7 cellular contexts compared by ENCODE assay signal in the genomic region with DNA sequence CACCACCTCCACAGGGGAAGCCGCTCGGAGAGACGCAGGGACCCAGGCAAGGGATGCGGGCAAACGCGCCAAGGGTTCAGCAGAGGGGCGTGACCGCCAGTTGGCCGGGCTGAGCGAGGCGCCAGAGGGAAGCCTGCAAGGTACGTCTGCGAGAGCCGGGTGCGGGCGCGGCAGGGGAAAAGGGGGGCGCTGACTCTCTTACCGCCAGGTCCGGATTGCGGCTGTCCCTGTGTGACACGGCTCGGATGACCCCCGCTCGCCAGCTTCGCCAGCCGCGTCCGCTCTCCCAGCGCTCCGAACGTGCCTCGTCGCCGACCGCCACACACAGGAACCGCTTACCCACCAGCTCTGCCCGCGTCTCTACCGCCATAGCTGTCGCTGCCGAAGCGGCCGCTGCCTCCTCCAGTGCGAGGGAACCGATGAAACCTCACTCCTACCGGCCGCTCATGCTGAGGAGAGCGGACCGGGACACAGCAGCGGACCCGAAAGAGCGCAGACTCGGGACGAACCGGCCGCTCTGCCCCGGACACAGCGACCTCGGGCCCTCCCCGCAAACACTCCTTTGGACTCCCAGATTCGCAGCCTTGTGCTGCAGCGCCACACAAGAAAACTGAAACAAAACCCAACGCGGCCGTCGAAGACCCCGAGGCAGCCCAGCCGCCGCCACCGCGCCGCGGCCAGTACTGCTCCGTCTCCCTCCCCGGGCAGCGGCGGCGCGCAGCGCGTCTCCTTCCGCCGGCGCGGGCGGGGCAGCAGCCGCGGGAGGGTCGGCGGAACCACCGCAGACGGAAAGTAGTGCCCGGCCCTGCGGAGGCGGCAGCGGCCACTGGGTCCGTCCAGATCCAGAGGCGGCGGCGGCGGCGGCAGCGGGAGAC. TPM values are rescaled to one million over a fixed set of nuclear protein-coding genes. Genes with fewer than 3 reads are reported as not detected.
A peak's percentile ranks its signal among the peaks of the same experiment; 100 is the strongest.
DNase-seq lines count a peak whose midpoint lies in the region; ATAC-seq and TF ChIP-seq lines count a peak whose summit lies in the region.

TSS of gene JMJD1C (minus strand) at position 685 of the 875 bp plus-strand sequence. CDS start at position 370, 315 bp downstream.

- H3K27ac ChIP-seq in iPS DF 6.9 (ENCODE audit: low read length), result no peak within 1 kb of the TSS

- no peaks in the 10 kb centered on the region for H3K27me3 ChIP-seq in iPS DF 6.9 (ENCODE audit: control insufficient read depth, insufficient read depth, low read length)

- H3K36me3 Mint-ChIP-seq in brain, result peaks cover 16% of the 10 kb centered on the region

- peaks cover 10% of the 10 kb centered on the region for H3K27me3 Mint-ChIP-seq in brain

- peak within 1 kb of the TSS; percentile 93 to 99 (median 96) for H3K4me3 Mint-ChIP-seq in brain

- peaks cover 0 to 10% (median 3%) of the 10 kb centered on the region in 5 experiments for H3K9me3 Mint-ChIP-seq in brain

- DNase-seq in NCI-H1105 (lab: John Stamatoyannopoulos, UW) (peak; percentile 41), UCSD-AML1 (lab: John Stamatoyannopoulos, UW; ENCODE audit: unreplicated experiment) (peak; percentile 80), iPS DF 6.9 (ENCODE audit: low read depth, low spot score) (peak; percentile 52), skeletal muscle cell (ENCODE audit: low read depth) (peak; percentile 77)

- H3K27ac Mint-ChIP-seq in brain, result peak within 1 kb of the TSS; percentile 91 to 99 (median 98)

- peak; percentile 61 for TF ChIP-seq POLR2A in GM15510 (IDR thresholded peaks at IDR 0.05; ENCODE audit: borderline replicate concordance, extremely low read depth, insufficient read length)

- no CpG with 5 or more reads among the region's 104 CpGs for WGBS in iPS DF 6.9 (ENCODE audit: insufficient coverage, insufficient read length)

- peak within 1 kb of the TSS; percentile 55 for H3K4me3 ChIP-seq in iPS DF 6.9 (ENCODE audit: low read length)
- H3K4me3 ChIP-seq in skeletal muscle cell (ENCODE audit: low read depth, low read length), result peak within 1 kb of the TSS; percentile 76

- ATAC-seq in HG02610 (IDR thresholded peaks at IDR 0.05; ENCODE audit: unreplicated experiment), result peak; percentile 60

- no peaks in the 10 kb centered on the region for H3K9me3 ChIP-seq in iPS DF 6.9 (ENCODE audit: control insufficient read depth, insufficient read depth, low read length)

- peaks cover 65% of the 10 kb centered on the region for H3K4me1 Mint-ChIP-seq in brain

- peaks cover 2% of the 10 kb centered on the region; the same call in 1 of the 2 replicates for H3K4me1 ChIP-seq in iPS DF 6.9 (ENCODE audit: control insufficient read depth, insufficient read depth, low read length)

- no peak for TF ChIP-seq CTCF in brain (conservative IDR thresholded peaks at IDR 0.05)

- no peaks in the 10 kb centered on the region for H3K36me3 ChIP-seq in iPS DF 6.9 (ENCODE audit: control insufficient read depth, insufficient read depth, low read length)

RNA-seq across cellular contexts. Expression of gene JMJD1C, which starts in this region (rescaled TPM):
- polyA plus RNA-seq in brain (ENCODE audit: insufficient read depth, low read depth, low replicate concordance), result 9.1 TPM
